19 cellular contexts compared by ENCODE assay signal in the genomic region with DNA sequence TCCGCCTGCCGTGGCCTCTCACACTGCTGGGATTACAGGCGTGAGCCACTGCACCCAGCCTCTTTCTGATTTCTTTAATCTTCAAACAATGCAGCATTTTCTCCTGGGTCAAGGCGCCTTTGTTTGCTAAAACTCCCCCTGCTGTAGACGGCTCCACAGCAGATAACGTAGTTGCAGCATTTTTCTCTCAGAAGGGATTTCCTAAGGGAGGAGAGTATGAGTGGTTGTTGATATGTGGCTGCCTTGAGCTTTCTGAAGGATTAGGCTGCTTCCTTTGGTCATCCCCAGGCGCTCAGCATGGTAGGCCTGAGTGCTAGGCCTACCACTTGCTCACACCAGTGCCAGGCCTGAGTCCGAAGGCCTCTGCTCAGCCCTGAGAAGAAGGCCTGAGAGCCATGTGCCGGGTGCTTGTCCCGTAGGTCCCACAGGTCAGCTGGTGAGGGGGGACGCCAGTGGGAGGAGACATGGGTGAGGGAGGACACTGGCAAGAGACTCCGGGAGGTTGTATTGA. TPM values are rescaled to one million over a fixed set of nuclear protein-coding genes. Genes with fewer than 3 reads are reported as not detected.
A peak's percentile ranks its signal among the peaks of the same experiment; 100 is the strongest.
DNase-seq lines count a peak whose midpoint lies in the region; ATAC-seq and TF ChIP-seq lines count a peak whose summit lies in the region.
"Had no signal": no experiment of that assay in that cellular context is flagged by ENCODE, and none has a peak within 500 bp of the region (broad histone marks: within the 10 kb centered on the region; RNA-seq: fewer than 3 reads in every experiment).

No MANE protein-coding gene starts in this region.

- H3K4me3 ChIP-seq in GM12864 (ENCODE audit: low read depth, low read length) (peak overlapping the region; percentile 32), hepatocyte (no peak overlapping the region), PC-9 (no peak overlapping the region)

- H3K27ac Mint-ChIP-seq in immature natural killer cell = no peak overlapping the region
- H3K27ac Mint-ChIP-seq in activated CD8-positive, alpha-beta memory T cell treated with anti-CD3 and anti-CD28 coated beads, Interleukin-2, amount 10 ng/mL, durations not matched to agents 7 days and 5 days = no peak overlapping the region
- H3K27ac Mint-ChIP-seq: dendritic cell treated with granulocyte-macrophage colony-stimulating factor and Interleukin-4, amounts not matched to agents 40 ng/mL and 50 ng/mL, for 4 days had no signal

- H3K79me2 ChIP-seq in hepatocyte (no peaks in the 10 kb centered on the region), PC-9 (ENCODE audit: low read depth) (no peaks in the 10 kb centered on the region)

- TF ChIP-seq CTCF in GM12864 (IDR thresholded peaks at IDR 0.05; ENCODE audit: low read depth, low read length, missing control alignments) (no peak), hepatocyte (IDR thresholded peaks at IDR 0.05; ENCODE audit: poor library complexity) (peak; percentile 7), PC-9 (conservative IDR thresholded peaks at IDR 0.05) (no peak)

- H3K4me1 Mint-ChIP-seq in immature natural killer cell = no peaks in the 10 kb centered on the region
- no peaks in the 10 kb centered on the region for H3K4me1 Mint-ChIP-seq in activated CD8-positive, alpha-beta memory T cell treated with anti-CD3 and anti-CD28 coated beads, Interleukin-2, amount 10 ng/mL, durations not matched to agents 7 days and 5 days

- DNase-seq in GM12864 (ENCODE audit: low read depth) = no peak
- DNase-seq in amniotic epithelial cell (ENCODE audit: low read depth) = peak; percentile 93
- DNase-seq in hepatocyte (ENCODE audit: low spot score) = peak; percentile 50
- peak; percentile 50 for DNase-seq in pons (ENCODE audit: low spot score)
- no peak for DNase-seq in immature natural killer cell
- no peak for DNase-seq in PC-9
- no peak for DNase-seq in activated CD8-positive, alpha-beta memory T cell treated with anti-CD3 and anti-CD28 coated beads, Interleukin-2, amount 10 ng/mL, durations not matched to agents 7 days and 5 days
- DNase-seq: activated effector memory CD4-positive, alpha-beta T cell treated with Interleukin-2 at 50 U/mL for 16 hours; NCI-H1930; NCI-H510A treated with DMSO at 0.1 percent for 48 hours; retina; stimulated activated CD4-positive, alpha-beta T cell treated with anti-CD3 and anti-CD28 coated beads, Interleukin-1b, Interleukin-23, amount 100 ng/mL, for 48 hours had no signal

- H3K4me1 ChIP-seq in hepatocyte (ENCODE audit: insufficient read depth) (no peaks in the 10 kb centered on the region), PC-9 (replicated peaks; ENCODE audit: insufficient read depth) (no peaks in the 10 kb centered on the region)

- H3K27me3 ChIP-seq in hepatocyte (no peaks in the 10 kb centered on the region), PC-9 (ENCODE audit: insufficient read depth, low read depth) (no peaks in the 10 kb centered on the region)

- CTCF ChIA-PET in PC-9 (lab: Charles Lee) = no interaction called here
- CTCF ChIA-PET in activated CD8-positive, alpha-beta memory T cell treated with anti-CD3 and anti-CD28 coated beads, Interleukin-2, amount 10 ng/mL, durations not matched to agents 7 days and 5 days (lab: Charles Lee) = no interaction called here

- H4K20me1 ChIP-seq in hepatocyte (ENCODE audit: insufficient read depth, poor library complexity, severe bottlenecking) (peaks cover 5% of the 10 kb centered on the region), PC-9 (ENCODE audit: insufficient read depth) (no peaks in the 10 kb centered on the region)

- H3K27me3 Mint-ChIP-seq in immature natural killer cell (ENCODE audit: low read depth in 3 of 3) = peaks cover 0 to 5% (median 0%) of the 10 kb centered on the region in 3 donors
- H3K27me3 Mint-ChIP-seq in activated CD8-positive, alpha-beta memory T cell treated with anti-CD3 and anti-CD28 coated beads, Interleukin-2, amount 10 ng/mL, durations not matched to agents 7 days and 5 days = no peaks in the 10 kb centered on the region
- H3K27me3 Mint-ChIP-seq: dendritic cell treated with granulocyte-macrophage colony-stimulating factor and Interleukin-4, amounts not matched to agents 40 ng/mL and 50 ng/mL, for 4 days had no signal

- H3K9me2 ChIP-seq in hepatocyte (replicated peaks; ENCODE audit: insufficient read depth) (no peaks in the 10 kb centered on the region), PC-9 (ENCODE audit: insufficient read depth) (no peaks in the 10 kb centered on the region)

- peak overlapping the region; percentile 66 for H3K27ac ChIP-seq in hepatocyte
- H3K27ac ChIP-seq in PC-9 = no peak overlapping the region

- H3K36me3 ChIP-seq in hepatocyte (replicated peaks; ENCODE audit: insufficient read depth, low read depth) (no peaks in the 10 kb centered on the region), PC-9 (ENCODE audit: low read depth) (0 out of 2 replicates have a peak, but pooled peaks cover 6% of the 10 kb centered on the region)

- H3K36me3 Mint-ChIP-seq in immature natural killer cell = peaks cover 14 to 58% (median 31%) of the 10 kb centered on the region in 3 donors
- peaks cover 42% of the 10 kb centered on the region for H3K36me3 Mint-ChIP-seq in activated CD8-positive, alpha-beta memory T cell treated with anti-CD3 and anti-CD28 coated beads, Interleukin-2, amount 10 ng/mL, durations not matched to agents 7 days and 5 days

- POLR2A ChIA-PET in PC-9 (lab: Charles Lee; ENCODE audit: unreplicated experiment) = no interaction called here

- 47% methylated on average over 12 of the region's 12 CpGs for WGBS in hepatocyte (ENCODE audit: low lambda C conversion rate, missing lambda C conversion rate)

- BruUV-seq in PC-9 (replicated peaks; lab: Mats Ljungman, UMichigan) = no TSS peak

- intact Hi-C loops in PC-9 (cut with micrococcal nuclease; ENCODE audit: unreplicated experiment) = no loop called here

- H3K4me2 ChIP-seq in hepatocyte (no peak overlapping the region), PC-9 (no peak overlapping the region)

- no peaks in the 10 kb centered on the region for H3K9me3 ChIP-seq in hepatocyte (ENCODE audit: low read depth)
- no peaks in the 10 kb centered on the region for H3K9me3 ChIP-seq in PC-9 (ENCODE audit: insufficient read depth, low read depth)

- no peak for ATAC-seq in GM18502 (IDR thresholded peaks at IDR 0.05; ENCODE audit: poor library complexity, unreplicated experiment)
- no peak for ATAC-seq in activated CD8-positive, alpha-beta memory T cell treated with anti-CD3 and anti-CD28 coated beads, Interleukin-2, amount 10 ng/mL, durations not matched to agents 7 days and 5 days
- ATAC-seq: activated CD4-positive, CD25-positive, alpha-beta regulatory T cell treated with anti-CD3 and anti-CD28 coated beads, Interleukin-2, amount 50 U/mL, for 24 hours had no signal

- no peaks in the 10 kb centered on the region for H3F3A ChIP-seq in PC-9 (ENCODE audit: insufficient read depth, low read depth)

- H3K4me3 Mint-ChIP-seq in immature natural killer cell = no peak overlapping the region
- no peak overlapping the region for H3K4me3 Mint-ChIP-seq in activated CD8-positive, alpha-beta memory T cell treated with anti-CD3 and anti-CD28 coated beads, Interleukin-2, amount 10 ng/mL, durations not matched to agents 7 days and 5 days
- H3K4me3 Mint-ChIP-seq: dendritic cell treated with granulocyte-macrophage colony-stimulating factor and Interleukin-4, amounts not matched to agents 40 ng/mL and 50 ng/mL, for 4 days had no signal

- no peaks in the 10 kb centered on the region for H3K9me3 Mint-ChIP-seq in immature natural killer cell
- H3K9me3 Mint-ChIP-seq in activated CD8-positive, alpha-beta memory T cell treated with anti-CD3 and anti-CD28 coated beads, Interleukin-2, amount 10 ng/mL, durations not matched to agents 7 days and 5 days (ENCODE audit: low read depth) = no peaks in the 10 kb centered on the region
- H3K9me3 Mint-ChIP-seq: dendritic cell treated with granulocyte-macrophage colony-stimulating factor and Interleukin-4, amounts not matched to agents 40 ng/mL and 50 ng/mL, for 4 days had no signal

- H2AFZ ChIP-seq in hepatocyte (no peak overlapping the region), PC-9 (no peak overlapping the region)

RNA-seq across cellular contexts. Expression of a gene that starts 18.1 kb away (rescaled TPM):
- total RNA-seq in hepatocyte (84.3 and 88.2 TPM in 2 replicates), PC-9 (2021) (61.7 and 80.2 TPM in 2 replicates)
- polyA plus RNA-seq in hepatocyte (103 and 120 TPM in 2 replicates), immature natural killer cell (10 to 100 TPM; 28.5 to 49.5 (median 40.3) TPM)
- 100 to 1,000 TPM; 117 to 137 TPM for total RNA-seq in activated CD8-positive, alpha-beta memory T cell treated with anti-CD3 and anti-CD28 coated beads, Interleukin-2, amount 10 ng/mL, durations not matched to agents 7 days and 5 days

RNA-seq across cellular contexts. Expression of a gene that starts 32.2 kb away (rescaled TPM):
- total RNA-seq in hepatocyte = 27.9 and 36.2 TPM in 2 replicates
- polyA plus RNA-seq in hepatocyte = 22.8 and 25.2 TPM in 2 replicates
- polyA plus RNA-seq in immature natural killer cell = 1 to 10 TPM in 2 of 3 donors, under 1 TPM in 1; 0.76 to 1.7 (median 1.2) TPM
- 2.4 and 3.6 TPM in 2 replicates for total RNA-seq in PC-9 (2021)
- 1 to 10 TPM in 1 of 2 experiments, under 1 TPM in 1; 0.91 to 1.0 TPM for total RNA-seq in activated CD8-positive, alpha-beta memory T cell treated with anti-CD3 and anti-CD28 coated beads, Interleukin-2, amount 10 ng/mL, durations not matched to agents 7 days and 5 days
- total RNA-seq: HT1080 had no signal

RNA-seq across cellular contexts. Expression of a gene that starts 34.0 kb away (rescaled TPM):
- total RNA-seq in hepatocyte (1.6 and 1.8 TPM in 2 replicates), PC-9 (2021) (0.41 and 1.2 TPM in 2 replicates)
- polyA plus RNA-seq in hepatocyte (5.1 and 6.1 TPM in 2 replicates), immature natural killer cell (1 to 10 TPM in 1 of 3 donors, under 1 TPM in 2; 0.61 to 1.2 (median 0.62) TPM)
- 10 to 100 TPM; 14.6 to 18.1 TPM for total RNA-seq in activated CD8-positive, alpha-beta memory T cell treated with anti-CD3 and anti-CD28 coated beads, Interleukin-2, amount 10 ng/mL, durations not matched to agents 7 days and 5 days
- total RNA-seq: HT1080, MCF 10A had no signal

RNA-seq across cellular contexts. Expression of a gene that starts 37.1 kb away (rescaled TPM):
- total RNA-seq in hepatocyte = 4.0 and 36.5 TPM in 2 replicates
- polyA plus RNA-seq in hepatocyte = 53.0 and 68.1 TPM in 2 replicates
- 1 to 10 TPM; 5.7 to 9.3 (median 8.1) TPM for polyA plus RNA-seq in immature natural killer cell
- 37.0 and 43.5 TPM in 2 replicates for total RNA-seq in PC-9 (2021)
- 100 to 1,000 TPM; 155 to 159 TPM for total RNA-seq in activated CD8-positive, alpha-beta memory T cell treated with anti-CD3 and anti-CD28 coated beads, Interleukin-2, amount 10 ng/mL, durations not matched to agents 7 days and 5 days
- total RNA-seq: HT1080 had no signal

RNA-seq across cellular contexts. Expression of a gene that starts 42.0 kb away (rescaled TPM):
- total RNA-seq in hepatocyte (not detected in 2 replicates), PC-9 (2021) (not detected in 2 replicates)
- polyA plus RNA-seq in hepatocyte (0.35 and 0.37 TPM in 2 replicates), immature natural killer cell (1 to 10 TPM in 1 of 3 donors, not detected in 2; 1.1 TPM)
- total RNA-seq in activated CD8-positive, alpha-beta memory T cell treated with anti-CD3 and anti-CD28 coated beads, Interleukin-2, amount 10 ng/mL, durations not matched to agents 7 days and 5 days = 1 to 10 TPM in 1 of 2 experiments, under 1 TPM in 1; 0.77 to 2.8 TPM
- total RNA-seq: Daoy, MCF 10A, mesenteric fat pad had no signal

Comparison
In these comparisons a context has a peak if more than half of its experiments do, and no peak if none do; other contexts are left out.
1. DNase-seq: peak in amniotic epithelial cell (single experiment), hepatocyte (single experiment) and pons (single experiment); none in GM12864 (single experiment), immature natural killer cell (0 of 3), PC-9 (0 of 2) and activated CD8-positive, alpha-beta memory T cell treated with anti-CD3 and anti-CD28 coated beads, Interleukin-2, amount 10 ng/mL, durations not matched to agents 7 days and 5 days (single experiment).